ENCODE assay signal across 9 cellular contexts in genomic region chr1:182388392-182389134, GRCh38. TPM values are rescaled to one million over a fixed set of nuclear protein-coding genes. Genes with fewer than 3 reads are reported as not detected.
DNase-seq lines count a peak whose midpoint lies in the region; ATAC-seq, FAIRE-seq and TF ChIP-seq lines count a peak whose summit lies in the region.
"Had no signal": no experiment of that assay in that cellular context is flagged by ENCODE, and none has a peak within 500 bp of the region (broad histone marks: within the 10 kb centered on the region; RNA-seq: fewer than 3 reads in every experiment).

No MANE protein-coding gene starts in this region.

- H3K4me2 ChIP-seq in neural cell (ENCODE audit: low read length) = peak overlapping the region; percentile 86

- CTCF ChIA-PET in AG04449 (lab: Yijun Ruan, JAX) = interaction anchor here (0.6 to 1.1 kb wide), 4 partner anchors 9 to 304 kb away, joined by 3 to 5 read pairs (median 3); partner anchors contain the start of gene TEDDM1

- no peak for ATAC-seq in GM18861 (IDR thresholded peaks at IDR 0.05; ENCODE audit: unreplicated experiment)

- H3K27me3 ChIP-seq in neural cell (ENCODE audit: insufficient read depth, low read depth, low read length) = no peaks in the 10 kb centered on the region

- H3K9me3 ChIP-seq in neural cell (ENCODE audit: low read length) = no peaks in the 10 kb centered on the region

- H3F3A ChIP-seq in neural cell (ENCODE audit: insufficient read depth, low read length, poor library complexity, severe bottlenecking) = no peaks in the 10 kb centered on the region

- H2AFZ ChIP-seq in neural cell (ENCODE audit: low read depth, low read length) = no peak overlapping the region

- H3K27ac ChIP-seq in neural cell (ENCODE audit: low read length) = no peak overlapping the region

- H3K9me2 ChIP-seq in neural cell (ENCODE audit: insufficient read depth, low read length) = no peaks in the 10 kb centered on the region

- DNase-seq in AG04449 (ENCODE audit: low read depth, low spot score) (no peak), epithelial cell of proximal tubule (ENCODE audit: low read depth) (no peak), GM12892 (ENCODE audit: insufficient read length) (no peak), NCI-H774 (lab: John Stamatoyannopoulos, UW) (no peak)
- DNase-seq in Jurkat, Clone E6-1 (ENCODE audit: low read depth, low spot score) = no peak
- DNase-seq in activated CD4-positive, CD25-positive, alpha-beta regulatory T cell treated with anti-CD3 and anti-CD28 coated beads, Interleukin-2, amount 50 U/mL, for 72 hours = no peak
- DNase-seq: NCI-H2081 had no signal

- H3K79me2 ChIP-seq in neural cell (replicated peaks; ENCODE audit: insufficient read depth, low read length) = peaks cover 46% of the 10 kb centered on the region

- peaks cover 27% of the 10 kb centered on the region for H4K20me1 ChIP-seq in neural cell (ENCODE audit: insufficient read depth)

- no peak for TF ChIP-seq EP300 in neural cell (conservative IDR thresholded peaks at IDR 0.05; ENCODE audit: poor library complexity, severe bottlenecking)

- peaks cover 11% of the 10 kb centered on the region for H3K36me3 ChIP-seq in neural cell (ENCODE audit: insufficient read depth, low read length)

- H3K4me3 ChIP-seq in AG04449 (ENCODE audit: low read depth, low read length) = peak overlapping the region; percentile 80; the same call in 1 of the 2 replicates
- H3K4me3 ChIP-seq in Jurkat, Clone E6-1 (ENCODE audit: low read length) = peak overlapping the region; percentile 87
- H3K4me3 ChIP-seq in epithelial cell of proximal tubule (ENCODE audit: low read depth, low read length) = peak overlapping the region; percentile 89
- peak overlapping the region; percentile 98 for H3K4me3 ChIP-seq in neural cell (ENCODE audit: low read length)

- TF ChIP-seq POLR2A in GM12892 (IDR thresholded peaks at IDR 0.05; ENCODE audit: low read depth, low read length) = no peak

- no peak for TF ChIP-seq RAD21 in neural cell (conservative IDR thresholded peaks at IDR 0.05)

- no peak for FAIRE-seq in GM12892 (lab: Jason Lieb, UNC)

- POLR2A ChIA-PET in AG04449 (lab: Yijun Ruan, JAX) = interaction anchor here (1.2 to 1.7 kb wide), 2 partner anchors 12 to 245 kb away, joined by 3 to 10 read pairs; no protein-coding TSS in a partner anchor

- no peak overlapping the region for H3K9ac ChIP-seq in neural cell (ENCODE audit: low read length)

- TF ChIP-seq CTCF in AG04449 (IDR thresholded peaks at IDR 0.05; ENCODE audit: insufficient read depth, low read length, missing control alignments) (no peak), epithelial cell of proximal tubule (conservative IDR thresholded peaks at IDR 0.05; ENCODE audit: low read depth, low read length) (no peak), neural cell (IDR thresholded peaks at IDR 0.05; ENCODE audit: poor library complexity, severe bottlenecking) (no peak)

TF ChIP-seq in neural cell, 6 proteins besides CTCF, POLR2A, EP300 and RAD21:
- TF ChIP-seq POLR2AphosphoS5 (IDR thresholded peaks at IDR 0.05) (no peak), EZH2 (IDR thresholded peaks at IDR 0.05; ENCODE audit: borderline replicate concordance, insufficient read depth, low read length, poor library complexity, severe bottlenecking) (no peak), SMC3 (conservative IDR thresholded peaks at IDR 0.05; ENCODE audit: poor library complexity) (no peak), TAF1 (IDR thresholded peaks at IDR 0.05; ENCODE audit: low read depth) (no peak), REST (IDR thresholded peaks at IDR 0.05; ENCODE audit: borderline replicate concordance) (no peak), MXI1 (conservative IDR thresholded peaks at IDR 0.05; ENCODE audit: poor library complexity, severe bottlenecking) (no peak)

RNA-seq across cellular contexts. Expression of gene GLUL, which starts 3.0 kb away (rescaled TPM):
- 221 TPM for polyA plus RNA-seq in Jurkat, Clone E6-1 (2012; ENCODE audit: insufficient read depth, insufficient read length)
- total RNA-seq in epithelial cell of proximal tubule = 122 and 137 TPM in 2 replicates
- polyA plus RNA-seq in neural cell = 219 and 225 TPM in 2 replicates
- polyA minus RNA-seq in neural cell = 234 and 263 TPM in 2 replicates
- 167 TPM for polyA plus RNA-seq in GM12892 (2012; ENCODE audit: missing spikeins)

RNA-seq across cellular contexts. Expression of gene TEDDM1, which starts 11.9 kb away (rescaled TPM):
- not detected for polyA plus RNA-seq in Jurkat, Clone E6-1 (2012; ENCODE audit: insufficient read depth, insufficient read length)
- not detected in 2 replicates for total RNA-seq in epithelial cell of proximal tubule
- not detected in 2 replicates for polyA plus RNA-seq in neural cell
- not detected in 2 replicates for polyA minus RNA-seq in neural cell
- polyA plus RNA-seq in GM12892 (2012; ENCODE audit: missing spikeins) = 0.19 TPM
